In the genomic region with DNA sequence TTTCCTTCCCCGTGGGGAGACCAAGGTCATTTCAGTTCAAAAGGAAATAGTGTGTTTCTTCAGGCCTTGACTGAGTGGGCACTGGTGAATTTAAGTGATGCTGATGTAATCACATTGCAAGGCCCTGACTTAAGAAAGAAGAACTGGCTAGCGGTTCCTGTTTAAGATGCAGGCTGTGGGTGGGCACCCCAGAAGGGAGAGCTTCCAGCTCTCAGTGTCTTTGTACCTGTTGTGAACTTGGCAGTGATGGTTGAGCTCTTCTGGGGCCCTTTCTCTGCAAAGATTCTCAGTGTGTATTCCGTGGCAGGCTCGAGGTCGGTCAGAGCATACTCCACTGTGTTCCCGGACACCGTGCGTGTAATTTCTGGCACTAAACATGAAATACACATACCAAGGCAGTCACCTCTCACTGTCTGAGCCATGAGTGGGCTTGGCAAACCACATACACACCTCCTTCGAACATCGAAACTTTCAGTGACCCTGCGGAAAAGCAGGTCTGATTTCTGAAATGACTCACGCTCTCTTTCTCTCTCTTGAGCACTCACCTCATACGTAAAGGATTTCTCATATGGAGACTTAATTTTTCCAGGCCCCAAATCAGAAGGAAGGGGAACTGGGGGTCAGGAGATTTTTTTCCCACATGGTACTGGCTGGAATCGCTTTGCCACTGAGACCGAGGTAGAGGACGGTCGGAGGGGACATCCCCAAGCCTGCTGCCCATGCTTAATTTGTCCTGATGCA, we compare ENCODE assay signal across 8 cellular contexts.
A peak's percentile ranks its signal among the peaks of the same experiment; 100 is the strongest.
DNase-seq lines count a peak whose midpoint lies in the region; ATAC-seq, FAIRE-seq and TF ChIP-seq lines count a peak whose summit lies in the region.

No MANE protein-coding gene starts in this region.

- 0 out of 3 replicates have a peak, but pooled peaks cover 6% of the 10 kb centered on the region for H3K4me1 ChIP-seq in A549

- no peak for TF ChIP-seq RAD21 in A549 (conservative IDR thresholded peaks at IDR 0.05 in 1 of 2, IDR thresholded peaks at IDR 0.05 in 1 of 2)

- H3K27ac ChIP-seq in A549: peak overlapping the region; percentile 25 to 41; a peak in 2 of 6 replicates

- H3K36me3 Mint-ChIP-seq in T-helper 1 cell treated with Interleukin-12 subunit alpha and Interleukin-12 subunit beta and Interleukin-4 antibody, amounts not matched to agents 30 μg/mL and 1 μg/mL, for 36 hours (ENCODE audit: low read depth): no peaks in the 10 kb centered on the region

- H3K4me3 Mint-ChIP-seq in T-helper 1 cell treated with Interleukin-12 subunit alpha and Interleukin-12 subunit beta and Interleukin-4 antibody, amounts not matched to agents 30 μg/mL and 1 μg/mL, for 36 hours: no peak overlapping the region

- FAIRE-seq in A549 (lab: Jason Lieb, UNC): no peak

- peak overlapping the region; percentile 18 for H3K27ac Mint-ChIP-seq in T-helper 1 cell treated with Interleukin-12 subunit alpha and Interleukin-12 subunit beta and Interleukin-4 antibody, amounts not matched to agents 30 μg/mL and 1 μg/mL, for 36 hours

- CTCF ChIA-PET in A549 (lab: Yijun Ruan, JAX): interaction anchor here (0.6 to 1.9 kb wide), 3 partner anchors 9 to 329 kb away, joined by 3 to 4 read pairs (median 3); no protein-coding TSS in a partner anchor

- TF ChIP-seq CTCF in A549 (IDR thresholded peaks at IDR 0.05): no peak

- ATAC-seq in A549 (no peak), GM18861 (IDR thresholded peaks at IDR 0.05; ENCODE audit: unreplicated experiment) (peak; percentile 89), HG02981 (IDR thresholded peaks at IDR 0.05; ENCODE audit: unreplicated experiment) (peak; percentile 84)

- DNase-seq in A549 (ENCODE audit: low read depth in 1 of 2, low spot score in 1 of 2): no peak
- peak; percentile 94 for DNase-seq in fibroblast of peridontal ligament (ENCODE audit: extremely low read depth)
- peak; percentile 9 for DNase-seq in stimulated activated CD8-positive, alpha-beta memory T cell treated with anti-CD3 and anti-CD28 coated beads, Interleukin-12 subunit alpha, Interleukin-12 subunit beta, amount 100 ng/mL, for 24 hours (ENCODE audit: extremely low read depth)
- DNase-seq in T-helper 9 cell: no peak
- no peak for DNase-seq in activated gamma-delta T cell treated with Interleukin-2 at 50 U/mL for 16 hours

- H3K9me3 Mint-ChIP-seq in T-helper 1 cell treated with Interleukin-12 subunit alpha and Interleukin-12 subunit beta and Interleukin-4 antibody, amounts not matched to agents 30 μg/mL and 1 μg/mL, for 36 hours: no peaks in the 10 kb centered on the region

- H3K4me1 Mint-ChIP-seq in T-helper 1 cell treated with Interleukin-12 subunit alpha and Interleukin-12 subunit beta and Interleukin-4 antibody, amounts not matched to agents 30 μg/mL and 1 μg/mL, for 36 hours (ENCODE audit: low read depth): peaks cover 13% of the 10 kb centered on the region

- no peak for TF ChIP-seq POLR2A in A549 (IDR thresholded peaks at IDR 0.05; ENCODE audit: low read length)

- H3K4me2 ChIP-seq in A549: no peak overlapping the region

- H3K27me3 Mint-ChIP-seq in T-helper 1 cell treated with Interleukin-12 subunit alpha and Interleukin-12 subunit beta and Interleukin-4 antibody, amounts not matched to agents 30 μg/mL and 1 μg/mL, for 36 hours (ENCODE audit: low read depth): no peaks in the 10 kb centered on the region

- 84% methylated on average over 17 of the region's 17 CpGs for WGBS in A549 (ENCODE audit: missing lambda C conversion rate)

- POLR2A ChIA-PET in A549 (lab: Yijun Ruan, JAX): no interaction called here

- no peak overlapping the region for H3K4me3 ChIP-seq in A549

- no peak for TF ChIP-seq EP300 in A549 (IDR thresholded peaks at IDR 0.05)

- H3K9me3 ChIP-seq in A549: no peaks in the 10 kb centered on the region

TF ChIP-seq in A549, 52 proteins besides CTCF, POLR2A, EP300 and RAD21:
- TF ChIP-seq FOXS1 (CRISPR knock-in tag; IDR thresholded peaks at IDR 0.05) (no peak), RCOR1 (IDR thresholded peaks at IDR 0.05; ENCODE audit: low read depth, low read length) (no peak), EHMT2 (IDR thresholded peaks at IDR 0.05; ENCODE audit: low read depth) (no peak), CHD2 (IDR thresholded peaks at IDR 0.05; ENCODE audit: low read length, partially characterized antibody) (no peak), ZC3H11A (IDR thresholded peaks at IDR 0.05) (no peak), NPAS2 (CRISPR knock-in tag; IDR thresholded peaks at IDR 0.05; ENCODE audit: borderline replicate concordance) (no peak), HDAC2 (IDR thresholded peaks at IDR 0.05) (no peak), JUNB (IDR thresholded peaks at IDR 0.05) (no peak), RFX5 (IDR thresholded peaks at IDR 0.05) (no peak), SREBF2 (IDR thresholded peaks at IDR 0.05) (no peak)
- TF ChIP-seq, protein P1, sequence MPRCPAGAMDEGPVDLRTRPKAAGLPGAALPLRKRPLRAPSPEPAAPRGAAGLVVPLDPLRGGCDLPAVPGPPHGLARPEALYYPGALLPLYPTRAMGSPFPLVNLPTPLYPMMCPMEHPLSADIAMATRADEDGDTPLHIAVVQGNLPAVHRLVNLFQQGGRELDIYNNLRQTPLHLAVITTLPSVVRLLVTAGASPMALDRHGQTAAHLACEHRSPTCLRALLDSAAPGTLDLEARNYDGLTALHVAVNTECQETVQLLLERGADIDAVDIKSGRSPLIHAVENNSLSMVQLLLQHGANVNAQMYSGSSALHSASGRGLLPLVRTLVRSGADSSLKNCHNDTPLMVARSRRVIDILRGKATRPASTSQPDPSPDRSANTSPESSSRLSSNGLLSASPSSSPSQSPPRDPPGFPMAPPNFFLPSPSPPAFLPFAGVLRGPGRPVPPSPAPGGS (IDR thresholded peaks at IDR 0.05): no peak
- TF ChIP-seq, protein P2, sequence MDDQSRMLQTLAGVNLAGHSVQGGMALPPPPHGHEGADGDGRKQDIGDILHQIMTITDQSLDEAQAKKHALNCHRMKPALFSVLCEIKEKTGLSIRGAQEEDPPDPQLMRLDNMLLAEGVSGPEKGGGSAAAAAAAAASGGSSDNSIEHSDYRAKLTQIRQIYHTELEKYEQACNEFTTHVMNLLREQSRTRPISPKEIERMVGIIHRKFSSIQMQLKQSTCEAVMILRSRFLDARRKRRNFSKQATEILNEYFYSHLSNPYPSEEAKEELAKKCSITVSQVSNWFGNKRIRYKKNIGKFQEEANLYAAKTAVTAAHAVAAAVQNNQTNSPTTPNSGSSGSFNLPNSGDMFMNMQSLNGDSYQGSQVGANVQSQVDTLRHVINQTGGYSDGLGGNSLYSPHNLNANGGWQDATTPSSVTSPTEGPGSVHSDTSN (IDR thresholded peaks at IDR 0.05): no peak

Comparison
In these comparisons a context has a peak if more than half of its experiments do, and no peak if none do; other contexts are left out.
1. ATAC-seq: peak in GM18861 (single experiment) and HG02981 (single experiment); none in A549 (0 of 2).
2. DNase-seq: peak in fibroblast of peridontal ligament (single experiment) and stimulated activated CD8-positive, alpha-beta memory T cell treated with anti-CD3 and anti-CD28 coated beads, Interleukin-12 subunit alpha, Interleukin-12 subunit beta, amount 100 ng/mL, for 24 hours (single experiment); none in A549 (0 of 2), T-helper 9 cell (single experiment) and activated gamma-delta T cell treated with Interleukin-2 at 50 U/mL for 16 hours (single experiment).